Comparison of ENCODE assay signal across 10 cellular contexts in the genomic region with DNA sequence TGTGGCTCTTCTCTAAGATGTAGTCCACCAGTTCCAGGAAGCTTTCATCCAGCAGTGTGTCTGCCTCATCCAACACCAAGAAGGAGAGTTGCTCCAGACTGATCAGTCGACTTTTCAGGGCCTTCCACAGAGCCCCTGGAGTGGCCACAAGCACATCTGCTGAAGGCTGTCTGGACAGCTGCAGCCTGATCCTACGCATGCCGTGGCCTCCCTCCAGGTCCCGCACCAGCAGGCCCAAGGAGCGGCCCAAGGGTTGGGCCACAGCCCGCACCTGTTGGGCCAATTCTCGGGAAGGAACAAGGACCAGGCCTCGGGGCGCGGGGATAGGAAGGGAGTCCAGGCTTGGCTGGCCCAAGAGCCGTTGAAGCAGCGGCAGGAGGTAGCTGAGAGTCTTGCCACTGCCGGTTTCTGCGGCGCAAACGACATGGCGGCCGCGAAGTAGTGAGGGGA. TPM values are rescaled to one million over a fixed set of nuclear protein-coding genes. Genes with fewer than 3 reads are reported as not detected.
DNase-seq lines count a peak whose midpoint lies in the region; ATAC-seq and TF ChIP-seq lines count a peak whose summit lies in the region.
"Had no signal": no experiment of that assay in that cellular context is flagged by ENCODE, and none has a peak within 500 bp of the region (broad histone marks: within the 10 kb centered on the region; RNA-seq: fewer than 3 reads in every experiment).

No MANE protein-coding gene starts in this region.

- no peaks in the 10 kb centered on the region for H3K27me3 Mint-ChIP-seq in activated CD4-positive, alpha-beta T cell treated with anti-CD3 and anti-CD28 coated beads, Interleukin-2, amount 10 ng/mL, durations not matched to agents 7 days and 5 days

- TF ChIP-seq CTCF in RWPE2 (IDR thresholded peaks at IDR 0.05; ENCODE audit: poor library complexity, severe bottlenecking): no peak
- no peak for TF ChIP-seq CTCF in esophagus squamous epithelium (IDR thresholded peaks at IDR 0.05)

- no peak overlapping the region for H2BK12ac ChIP-seq in trophoblast cell (ENCODE audit: low read length)

- H3K27ac Mint-ChIP-seq in activated CD4-positive, alpha-beta T cell treated with anti-CD3 and anti-CD28 coated beads, Interleukin-2, amount 10 ng/mL, durations not matched to agents 7 days and 5 days: peak overlapping the region; percentile 95

- H3K9me3 ChIP-seq in RWPE2 (ENCODE audit: severe bottlenecking): no peaks in the 10 kb centered on the region
- no peaks in the 10 kb centered on the region for H3K9me3 ChIP-seq in esophagus squamous epithelium
- H3K9me3 ChIP-seq in trophoblast cell (ENCODE audit: insufficient read depth, low read depth, low read length): no peaks in the 10 kb centered on the region

- peaks cover 11% of the 10 kb centered on the region for H3K79me1 ChIP-seq in trophoblast cell (ENCODE audit: low read length)

- peak overlapping the region; percentile 79 for H2BK120ac ChIP-seq in trophoblast cell (ENCODE audit: insufficient read depth, low read length, poor library complexity)

- peak overlapping the region; percentile 97 for H3K4me2 ChIP-seq in trophoblast cell (ENCODE audit: low read length)

- H3K9ac ChIP-seq in trophoblast cell (ENCODE audit: low read length): peak overlapping the region; percentile 94

- peak overlapping the region; percentile 99 for H4K8ac ChIP-seq in trophoblast cell (ENCODE audit: low read depth, low read length)

- POLR2A ChIA-PET in activated CD4-positive, alpha-beta T cell treated with anti-CD3 and anti-CD28 coated beads, Interleukin-2, amount 10 ng/mL, durations not matched to agents 7 days and 5 days (lab: Charles Lee): interaction anchor here (0.6 kb wide), 1 partner anchor 1144 kb away, joined by 4 read pairs; no protein-coding TSS in a partner anchor

- DNase-seq in activated CD4-positive, alpha-beta T cell treated with anti-CD3 and anti-CD28 coated beads, Interleukin-2, amount 10 ng/mL, durations not matched to agents 7 days and 5 days: no peak
- no peak for DNase-seq in activated CD4-positive, alpha-beta T cell treated with anti-CD3 and anti-CD28 coated beads, Interleukin-2, amount 50 U/mL, for 1 hour
- DNase-seq in RWPE2 (ENCODE audit: low spot score) (no peak), esophagus squamous epithelium (lab: John Stamatoyannopoulos, UW) (no peak), trophoblast cell (no peak), NCI-H1930 (lab: John Stamatoyannopoulos, UW) (no peak), cerebellum (ENCODE audit: low spot score) (no peak), COLO829 (ENCODE audit: low spot score) (no peak)

- peak overlapping the region; percentile 96 for H3K4me3 Mint-ChIP-seq in activated CD4-positive, alpha-beta T cell treated with anti-CD3 and anti-CD28 coated beads, Interleukin-2, amount 10 ng/mL, durations not matched to agents 7 days and 5 days

- peak overlapping the region; percentile 50 for H2BK5ac ChIP-seq in trophoblast cell (ENCODE audit: low read depth, low read length, poor library complexity)

- intact Hi-C loops in esophagus squamous epithelium (cut with DNase I): no loop called here

- 8% methylated on average over 7 of the region's 19 CpGs; no CpG with 5 or more reads in 1 of the 2 donors for WGBS in esophagus squamous epithelium, 2 donors
- no CpG with 5 or more reads among the region's 19 CpGs for WGBS in trophoblast cell (ENCODE audit: extremely low coverage, insufficient coverage, insufficient read length)

- peak overlapping the region; percentile 86 for H4K91ac ChIP-seq in trophoblast cell (ENCODE audit: low read depth, low read length)

- ATAC-seq in RWPE2 (ENCODE audit: low read depth): peak; percentile 6; the same call in 1 of the 3 replicates

- peak overlapping the region; percentile 85 for H4K12ac ChIP-seq in trophoblast cell (ENCODE audit: low read depth, low read length)

- H3K27me3 ChIP-seq in RWPE2 (ENCODE audit: insufficient read depth, poor library complexity, severe bottlenecking) (no peaks in the 10 kb centered on the region), esophagus squamous epithelium (no peaks in the 10 kb centered on the region), trophoblast cell (ENCODE audit: insufficient read depth, low read length) (no peaks in the 10 kb centered on the region)

- peaks cover 10% of the 10 kb centered on the region for H3K79me2 ChIP-seq in trophoblast cell (ENCODE audit: control insufficient read depth, insufficient read depth, low read length, poor library complexity)

- no peaks in the 10 kb centered on the region for H3K9me3 Mint-ChIP-seq in activated CD4-positive, alpha-beta T cell treated with anti-CD3 and anti-CD28 coated beads, Interleukin-2, amount 10 ng/mL, durations not matched to agents 7 days and 5 days

- H3K23ac ChIP-seq in trophoblast cell (ENCODE audit: low read length): no peak overlapping the region

- no peak for TF ChIP-seq POLR2A in esophagus squamous epithelium (IDR thresholded peaks at IDR 0.05)

- H3K36me3 ChIP-seq in RWPE2 (ENCODE audit: low read depth): peaks cover 31% of the 10 kb centered on the region
- H3K36me3 ChIP-seq in esophagus squamous epithelium: peaks cover 0 to 29% (median 0%) of the 10 kb centered on the region in 3 donors
- peaks cover 3 to 7% of the 10 kb centered on the region in 2 experiments for H3K36me3 ChIP-seq in trophoblast cell (ENCODE audit: control insufficient read depth in 1 of 2, insufficient read depth in 2 of 2, low read length in 2 of 2)

- peak overlapping the region; percentile 75 for H2AK5ac ChIP-seq in trophoblast cell (ENCODE audit: low read length)

- peak overlapping the region; percentile 91 for H3K18ac ChIP-seq in trophoblast cell (ENCODE audit: low read length)

- peak overlapping the region; percentile 99 for H2AFZ ChIP-seq in trophoblast cell (ENCODE audit: insufficient read depth, low read length, poor library complexity)

- H3K27ac ChIP-seq in RWPE2 (ENCODE audit: poor library complexity, severe bottlenecking) (peak overlapping the region; percentile 41), esophagus squamous epithelium (peak overlapping the region; percentile 92 to 95 (median 94)), trophoblast cell (ENCODE audit: low read depth, low read length) (peak overlapping the region; percentile 33)

- H3K4me3 ChIP-seq in RWPE2 (ENCODE audit: severe bottlenecking) (peak overlapping the region; percentile 87), esophagus squamous epithelium (peak overlapping the region; percentile 90 to 100 (median 94)), trophoblast cell (ENCODE audit: low read depth, low read length) (peak overlapping the region; percentile 97)

- peak overlapping the region; percentile 94 for H3K14ac ChIP-seq in trophoblast cell (ENCODE audit: low read length)

- peaks cover 22% of the 10 kb centered on the region for H3K36me3 Mint-ChIP-seq in activated CD4-positive, alpha-beta T cell treated with anti-CD3 and anti-CD28 coated beads, Interleukin-2, amount 10 ng/mL, durations not matched to agents 7 days and 5 days (ENCODE audit: low read depth)

- CTCF ChIA-PET in activated CD4-positive, alpha-beta T cell treated with anti-CD3 and anti-CD28 coated beads, Interleukin-2, amount 10 ng/mL, durations not matched to agents 7 days and 5 days (lab: Charles Lee): interaction anchor here (0.6 to 1.9 kb wide), 9 partner anchors 9 to 189 kb away, joined by 3 to 10 read pairs (median 3); no protein-coding TSS in a partner anchor

- peak overlapping the region; percentile 71 for H3K4ac ChIP-seq in trophoblast cell (ENCODE audit: low read depth, low read length)

- H3K4me1 ChIP-seq in RWPE2 (ENCODE audit: insufficient read depth, poor library complexity, severe bottlenecking) (peaks cover 8% of the 10 kb centered on the region), esophagus squamous epithelium (peaks cover 21 to 37% (median 24%) of the 10 kb centered on the region in 3 donors), trophoblast cell (ENCODE audit: control insufficient read depth in 1 of 2, insufficient read depth in 2 of 2, low read length in 2 of 2) (peaks cover 9 to 10% of the 10 kb centered on the region in 2 experiments)

- peaks cover 34% of the 10 kb centered on the region for H3K4me1 Mint-ChIP-seq in activated CD4-positive, alpha-beta T cell treated with anti-CD3 and anti-CD28 coated beads, Interleukin-2, amount 10 ng/mL, durations not matched to agents 7 days and 5 days

RNA-seq across cellular contexts. Expression of a gene that starts 0.7 kb away (rescaled TPM):
- total RNA-seq in activated CD4-positive, alpha-beta T cell treated with anti-CD3 and anti-CD28 coated beads, Interleukin-2, amount 10 ng/mL, durations not matched to agents 7 days and 5 days: 10 to 100 TPM; 12.9 to 14.4 TPM
- total RNA-seq in esophagus squamous epithelium: 10 to 100 TPM in 3 of 4 donors, 1 to 10 TPM in 1; 9.7 to 12.8 (median 11.6) TPM
- 6.3 and 6.5 TPM in 2 replicates for polyA plus RNA-seq in trophoblast cell (2013)
- total RNA-seq in cerebellum: 6.8 TPM

RNA-seq across cellular contexts. Expression of a gene that starts 0.8 kb away (rescaled TPM):
- 10 to 100 TPM; 21.5 to 23.4 TPM for total RNA-seq in activated CD4-positive, alpha-beta T cell treated with anti-CD3 and anti-CD28 coated beads, Interleukin-2, amount 10 ng/mL, durations not matched to agents 7 days and 5 days
- total RNA-seq in esophagus squamous epithelium (10 to 100 TPM in 3 of 4 donors, 1 to 10 TPM in 1; 9.9 to 26.1 (median 14.7) TPM), cerebellum (9.3 TPM)
- 7.3 and 7.7 TPM in 2 replicates for polyA plus RNA-seq in trophoblast cell (2013)

RNA-seq across cellular contexts. Expression of a gene that starts 6.6 kb away (rescaled TPM):
- not detected for total RNA-seq in activated CD4-positive, alpha-beta T cell treated with anti-CD3 and anti-CD28 coated beads, Interleukin-2, amount 10 ng/mL, durations not matched to agents 7 days and 5 days
- total RNA-seq in esophagus squamous epithelium: not detected
- 0.40 and 0.72 TPM in 2 replicates for polyA plus RNA-seq in trophoblast cell (2013)
- total RNA-seq in cerebellum: not detected
- total RNA-seq: Daoy had no signal
- polyA plus RNA-seq: adipose tissue had no signal

RNA-seq across cellular contexts. Expression of a gene that starts 23.0 kb away (rescaled TPM):
- total RNA-seq in activated CD4-positive, alpha-beta T cell treated with anti-CD3 and anti-CD28 coated beads, Interleukin-2, amount 10 ng/mL, durations not matched to agents 7 days and 5 days: 10 to 100 TPM; 12.4 to 14.2 TPM
- total RNA-seq in esophagus squamous epithelium (1 to 10 TPM in 2 of 4 donors, under 1 TPM in 1, not detected in 1; 0.18 to 6.2 (median 4.0) TPM), cerebellum (0.73 TPM)
- 0.08 TPM in 2 replicates for polyA plus RNA-seq in trophoblast cell (2013)
- total RNA-seq: Daoy had no signal

RNA-seq across cellular contexts. Expression of a gene that starts 42.0 kb away (rescaled TPM):
- total RNA-seq in activated CD4-positive, alpha-beta T cell treated with anti-CD3 and anti-CD28 coated beads, Interleukin-2, amount 10 ng/mL, durations not matched to agents 7 days and 5 days: under 1 TPM; 0.10 TPM
- total RNA-seq in esophagus squamous epithelium (not detected), cerebellum (not detected)
- polyA plus RNA-seq in trophoblast cell (2013): 0.03 and 0.06 TPM in 2 replicates
- total RNA-seq: Daoy had no signal

Comparison
In these comparisons a context has a peak if more than half of its experiments do, and no peak if none do; other contexts are left out.
1. H3K27ac ChIP-seq: peak in every context shown above with its lines; median percentile 94 in esophagus squamous epithelium; 41 in RWPE2; 33 in trophoblast cell.